15 cellular contexts compared by ENCODE assay signal in the genomic region with DNA sequence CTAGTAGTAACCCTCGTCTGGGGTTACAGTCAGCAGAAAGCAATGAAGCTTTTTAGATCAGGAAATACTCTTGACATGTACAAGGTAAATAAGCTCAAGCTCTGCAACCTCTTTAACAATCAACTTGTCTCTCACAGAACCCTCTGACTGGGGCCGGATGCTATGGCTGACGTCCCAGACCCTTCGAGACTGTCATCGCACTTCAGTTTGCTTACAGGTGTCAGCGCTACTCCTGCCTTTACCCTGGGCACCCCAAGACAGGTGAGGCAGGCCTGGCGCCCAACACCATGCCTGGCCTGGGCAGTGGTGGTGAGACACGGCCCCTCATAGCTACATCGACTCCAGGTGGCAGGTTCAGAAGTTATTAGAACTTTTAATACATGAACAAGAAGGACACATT. TPM values are rescaled to one million over a fixed set of nuclear protein-coding genes. Genes with fewer than 3 reads are reported as not detected.
DNase-seq lines count a peak whose midpoint lies in the region; ATAC-seq and TF ChIP-seq lines count a peak whose summit lies in the region.
"Had no signal": no experiment of that assay in that cellular context is flagged by ENCODE, and none has a peak within 500 bp of the region (broad histone marks: within the 10 kb centered on the region; RNA-seq: fewer than 3 reads in every experiment).

No MANE protein-coding gene starts in this region.

- H3K4me3 ChIP-seq in liver (ENCODE audit: low read depth in 1 of 3, low read length in 3 of 3) (no peak overlapping the region), neutrophil (ENCODE audit: low read depth in 1 of 2, low read length in 1 of 2) (no peak overlapping the region), tibial artery (no peak overlapping the region)
- H3K4me3 ChIP-seq: A549, Peyer's patch had no signal

- H3K27me3 ChIP-seq in liver (ENCODE audit: control insufficient read depth in 4 of 4, insufficient read depth in 4 of 4, low read length in 3 of 4) (no peaks in the 10 kb centered on the region), neutrophil (no peaks in the 10 kb centered on the region), tibial artery (no peaks in the 10 kb centered on the region)
- H3K27me3 ChIP-seq: Peyer's patch had no signal

- H3K36me3 ChIP-seq in liver (ENCODE audit: control insufficient read depth in 4 of 4, insufficient read depth in 3 of 4, low read depth in 1 of 4, low read length in 3 of 4) (peaks cover 0 to 3% (median under 1%) of the 10 kb centered on the region in 4 donors), neutrophil (peaks cover 6% of the 10 kb centered on the region), tibial artery (peaks cover 19 to 31% (median 21%) of the 10 kb centered on the region in 3 donors)

- DNase-seq in NCI-H2029 treated with DMSO at 0.1 percent for 48 hours (lab: John Stamatoyannopoulos, UW), result peak; percentile 9
- no peak for DNase-seq in anterior cingulate cortex (lab: John Stamatoyannopoulos, UW)
- no peak for DNase-seq in tibial artery
- DNase-seq: Calu3; CD8-positive, alpha-beta T cell; GF-D8; IMR-90; NCI-H1417 treated with DMSO at 0.1 percent for 48 hours; NCI-H2081; Peyer's patch had no signal

- no peak overlapping the region for H3K9ac ChIP-seq in liver (ENCODE audit: low read depth in 1 of 2, low read length in 2 of 2)

- H3K9me3 ChIP-seq in liver (ENCODE audit: control insufficient read depth in 4 of 4, low read length in 3 of 4), result no peaks in the 10 kb centered on the region
- no peaks in the 10 kb centered on the region for H3K9me3 ChIP-seq in neutrophil
- H3K9me3 ChIP-seq in tibial artery, result no peaks in the 10 kb centered on the region
- H3K9me3 ChIP-seq: A549, Peyer's patch had no signal

- TF ChIP-seq RAD21 in liver (IDR thresholded peaks at IDR 0.05), result no peak

- peak overlapping the region; percentile 65 for H3K27ac ChIP-seq in C4-2B
- H3K27ac ChIP-seq in liver (ENCODE audit: low read depth in 1 of 2, low read length in 2 of 2), result peak overlapping the region; percentile 84 to 97
- H3K27ac ChIP-seq in neutrophil, result peak overlapping the region; percentile 86
- H3K27ac ChIP-seq in tibial artery, result no peak overlapping the region
- H3K27ac ChIP-seq: A549 had no signal

- intact Hi-C loops in tibial artery (cut with DNase I; ENCODE audit: low total_unique reads), result no loop called here

- H3K4me1 ChIP-seq in liver (ENCODE audit: control insufficient read depth in 4 of 4, insufficient read depth in 4 of 4, low read length in 3 of 4), result peaks cover 15 to 79% (median 48%) of the 10 kb centered on the region in 4 donors
- H3K4me1 ChIP-seq in neutrophil (ENCODE audit: control insufficient read depth in 1 of 2, insufficient read depth in 1 of 2, low read depth in 1 of 2, low read length in 1 of 2), result peaks cover 62 to 68% of the 10 kb centered on the region in 2 experiments
- peaks cover 0 to 37% (median 7%) of the 10 kb centered on the region in 4 donors for H3K4me1 ChIP-seq in tibial artery

- no peak for ATAC-seq in HG02610 (IDR thresholded peaks at IDR 0.05; ENCODE audit: unreplicated experiment)
- ATAC-seq: A549; CD8-positive, alpha-beta T cell had no signal

- TF ChIP-seq CTCF in C4-2B (conservative IDR thresholded peaks at IDR 0.05) (no peak), liver (IDR thresholded peaks at IDR 0.05; ENCODE audit: low read depth, low read length, missing input control) (no peak), neutrophil (IDR thresholded peaks at IDR 0.05) (no peak), tibial artery (IDR thresholded peaks at IDR 0.05) (no peak)

- 93% methylated on average over 9 of the region's 9 CpGs for WGBS in liver

TF ChIP-seq in liver, 16 proteins besides CTCF, POLR2A, EP300 and RAD21:
- TF ChIP-seq RXRA (IDR thresholded peaks at IDR 0.05) (no peak), TAF1 (conservative IDR thresholded peaks at IDR 0.05) (no peak), JUND (IDR thresholded peaks at IDR 0.05) (no peak), EGR1 (IDR thresholded peaks at IDR 0.05; ENCODE audit: low read depth in 2 of 2) (no peak)
- TF ChIP-seq, protein P1, sequence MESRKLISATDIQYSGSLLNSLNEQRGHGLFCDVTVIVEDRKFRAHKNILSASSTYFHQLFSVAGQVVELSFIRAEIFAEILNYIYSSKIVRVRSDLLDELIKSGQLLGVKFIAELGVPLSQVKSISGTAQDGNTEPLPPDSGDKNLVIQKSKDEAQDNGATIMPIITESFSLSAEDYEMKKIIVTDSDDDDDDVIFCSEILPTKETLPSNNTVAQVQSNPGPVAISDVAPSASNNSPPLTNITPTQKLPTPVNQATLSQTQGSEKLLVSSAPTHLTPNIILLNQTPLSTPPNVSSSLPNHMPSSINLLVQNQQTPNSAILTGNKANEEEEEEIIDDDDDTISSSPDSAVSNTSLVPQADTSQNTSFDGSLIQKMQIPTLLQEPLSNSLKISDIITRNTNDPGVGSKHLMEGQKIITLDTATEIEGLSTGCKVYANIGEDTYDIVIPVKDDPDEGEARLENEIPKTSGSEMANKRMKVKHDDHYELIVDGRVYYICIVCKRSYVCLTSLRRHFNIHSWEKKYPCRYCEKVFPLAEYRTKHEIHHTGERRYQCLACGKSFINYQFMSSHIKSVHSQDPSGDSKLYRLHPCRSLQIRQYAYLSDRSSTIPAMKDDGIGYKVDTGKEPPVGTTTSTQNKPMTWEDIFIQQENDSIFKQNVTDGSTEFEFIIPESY (IDR thresholded peaks at IDR 0.05), result no peak
- TF ChIP-seq, protein P2, sequence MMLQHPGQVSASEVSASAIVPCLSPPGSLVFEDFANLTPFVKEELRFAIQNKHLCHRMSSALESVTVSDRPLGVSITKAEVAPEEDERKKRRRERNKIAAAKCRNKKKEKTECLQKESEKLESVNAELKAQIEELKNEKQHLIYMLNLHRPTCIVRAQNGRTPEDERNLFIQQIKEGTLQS (IDR thresholded peaks at IDR 0.05), result no peak

RNA-seq across cellular contexts. Expression of a gene that starts 30.6 kb away (rescaled TPM):
- total RNA-seq in liver, result 10 to 100 TPM; 44.7 to 56.9 TPM
- 10 to 100 TPM; 22.6 to 34.8 TPM for polyA plus RNA-seq in liver

Comparison
In these comparisons a context has a peak if more than half of its experiments do, and no peak if none do; other contexts are left out.
1. H3K27ac ChIP-seq: peak in C4-2B (single experiment), liver (2 of 2) and neutrophil (single experiment); none in tibial artery (0 of 2).